In the genomic region with DNA sequence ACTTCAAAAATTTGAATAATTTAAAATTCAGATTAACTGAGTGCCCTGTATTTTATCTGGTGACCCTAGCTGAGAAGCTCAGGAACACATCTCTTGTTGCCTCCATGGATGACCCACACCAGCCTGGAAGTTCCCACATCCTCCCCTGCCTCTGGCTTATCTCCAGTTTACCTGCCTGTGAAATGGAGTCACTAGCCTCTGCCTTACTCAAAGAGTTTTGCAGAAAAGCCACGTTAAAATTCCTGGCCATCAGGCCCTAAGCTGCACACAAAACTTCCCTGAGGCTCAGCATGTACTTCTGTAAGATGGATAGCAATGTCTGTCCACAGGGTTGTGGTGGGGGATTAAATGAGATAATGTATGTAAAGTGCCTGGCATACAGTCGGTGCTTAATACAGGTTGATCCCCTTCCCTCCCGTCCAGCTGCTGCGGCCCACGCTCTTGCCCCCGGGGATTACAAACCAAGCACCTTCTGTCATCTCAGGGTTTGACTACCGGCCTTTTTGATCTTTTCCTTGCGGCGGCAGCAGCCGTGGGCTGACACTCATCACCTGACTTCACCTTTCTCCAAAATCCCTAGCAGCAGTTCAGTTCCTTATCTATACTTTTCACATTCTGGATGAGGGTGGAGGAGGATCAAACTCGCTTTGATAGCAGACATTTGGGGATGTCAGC, we compare ENCODE assay signal across 25 cellular contexts.
A peak's percentile ranks its signal among the peaks of the same experiment; 100 is the strongest.
DNase-seq lines count a peak whose midpoint lies in the region; ATAC-seq, FAIRE-seq and TF ChIP-seq lines count a peak whose summit lies in the region.
"Had no signal": no experiment of that assay in that cellular context is flagged by ENCODE, and none has a peak within 500 bp of the region (broad histone marks: within the 10 kb centered on the region; RNA-seq: fewer than 3 reads in every experiment).

No MANE protein-coding gene starts in this region.

- H3K4me2 ChIP-seq in K562 (ENCODE audit: insufficient read depth, low read length), result no peak overlapping the region
- H3K4me2 ChIP-seq: A549; BLaER1 treated with 17β-estradiol and CSF1 and Interleukin-3, amounts not matched to agents 10 nM and 100 nM had no signal

- H4K20me1 ChIP-seq in K562 (replicated peaks; ENCODE audit: control insufficient read depth, insufficient read depth, low read length), result no peaks in the 10 kb centered on the region
- H4K20me1 ChIP-seq: BLaER1 treated with 17β-estradiol and CSF1 and Interleukin-3, amounts not matched to agents 10 nM and 100 nM had no signal

- under 1% methylated on average over 11 of the region's 11 CpGs for WGBS in K562 (ENCODE audit: insufficient coverage, low coverage, missing lambda C conversion rate)

- no TSS peak for BruUV-seq in K562 (replicated peaks; lab: Mats Ljungman, UMichigan)

- H3K36me3 ChIP-seq in K562 (ENCODE audit: control insufficient read depth, insufficient read depth, low read length), result no peaks in the 10 kb centered on the region
- H3K36me3 ChIP-seq: BE2C; BLaER1 treated with 17β-estradiol and CSF1 and Interleukin-3, amounts not matched to agents 10 nM and 100 nM had no signal

- ATAC-seq in K562, result no peak
- ATAC-seq in stimulated activated memory B cell treated with anti-CD40 and anti-IgM and Interleukin-4, amounts not matched to agents 10 μg/mL and 1 μg/mL and 100 μg/mL, for 72 hours, result peak; percentile 18
- ATAC-seq in activated CD4-positive, CD25-positive, alpha-beta regulatory T cell treated with anti-CD3 and anti-CD28 coated beads, Interleukin-2, amount 50 U/mL, for 24 hours, result no peak
- ATAC-seq: A549, GM12878, HCT116 had no signal

- H2AFZ ChIP-seq in K562 (ENCODE audit: low read depth, low read length), result no peak overlapping the region
- H2AFZ ChIP-seq: GM23248 had no signal

- TF ChIP-seq RAD21 in K562 (CRISPR knock-in tag; conservative IDR thresholded peaks at IDR 0.05 in 1 of 2, IDR thresholded peaks at IDR 0.05 in 1 of 2), result no peak

- H3K27me3 Mint-ChIP-seq in stimulated activated memory B cell treated with anti-CD40 and anti-IgM and Interleukin-4, amounts not matched to agents 10 μg/mL and 1 μg/mL and 100 μg/mL, for 72 hours, result peaks cover 17% of the 10 kb centered on the region

- H3K27ac ChIP-seq in K562 (ENCODE audit: extremely low read depth, low read depth, low read length), result no peak overlapping the region
- H3K27ac ChIP-seq: A549; BLaER1 treated with 17β-estradiol and CSF1 and Interleukin-3, amounts not matched to agents 10 nM and 100 nM; GM23248 had no signal

- no peaks in the 10 kb centered on the region for H3K4me1 ChIP-seq in K562 (replicated peaks in 1 of 2; ENCODE audit: control insufficient read depth in 2 of 2, insufficient read depth in 2 of 2, low read length in 2 of 2)
- H3K4me1 ChIP-seq: A549, BE2C had no signal

- TF ChIP-seq EP300 in K562 (IDR thresholded peaks at IDR 0.05; ENCODE audit: low read length), result no peak

- H3K9me1 ChIP-seq in K562 (ENCODE audit: control insufficient read depth, insufficient read depth, low read length), result no peaks in the 10 kb centered on the region

- no peaks in the 10 kb centered on the region for H3K4me1 Mint-ChIP-seq in stimulated activated memory B cell treated with anti-CD40 and anti-IgM and Interleukin-4, amounts not matched to agents 10 μg/mL and 1 μg/mL and 100 μg/mL, for 72 hours
- H3K4me1 Mint-ChIP-seq: CD14-positive monocyte; CD8-positive, alpha-beta memory T cell had no signal

- H3K9me3 ChIP-seq in K562 (replicated peaks; ENCODE audit: control insufficient read depth, insufficient read depth, low read depth, low read length), result no peaks in the 10 kb centered on the region
- H3K9me3 ChIP-seq: A549; BE2C; BLaER1 treated with 17β-estradiol and CSF1 and Interleukin-3, amounts not matched to agents 10 nM and 100 nM had no signal

- TF ChIP-seq POLR2A in K562 (conservative IDR thresholded peaks at IDR 0.05), result no peak

- H3K9ac ChIP-seq in K562 (ENCODE audit: insufficient read depth in 1 of 2, low read depth in 2 of 2, low read length in 2 of 2), result no peak overlapping the region
- H3K9ac ChIP-seq: BLaER1 treated with 17β-estradiol and CSF1 and Interleukin-3, amounts not matched to agents 10 nM and 100 nM; GM23248 had no signal

- FAIRE-seq in K562 (lab: Jason Lieb, UNC), result no peak
- FAIRE-seq: A549, D721Med, GM12878, GM19239 had no signal

- no peaks in the 10 kb centered on the region for H3K79me2 ChIP-seq in K562 (ENCODE audit: control insufficient read depth, insufficient read depth, low read length)

- no peak overlapping the region for H3K27ac Mint-ChIP-seq in stimulated activated memory B cell treated with anti-CD40 and anti-IgM and Interleukin-4, amounts not matched to agents 10 μg/mL and 1 μg/mL and 100 μg/mL, for 72 hours
- H3K27ac Mint-ChIP-seq: CD14-positive monocyte; CD4-positive, alpha-beta T cell; CD8-positive, alpha-beta memory T cell had no signal

- no peak for TF ChIP-seq CTCF in K562 (IDR thresholded peaks at IDR 0.05 in 2 of 3, conservative IDR thresholded peaks at IDR 0.05 in 1 of 3; ENCODE audit: insufficient read depth in 2 of 3, low read depth in 1 of 3, low read length in 3 of 3)

- H3K4me3 ChIP-seq in K562, result no peak overlapping the region
- H3K4me3 ChIP-seq: A549; BLaER1 treated with 17β-estradiol and CSF1 and Interleukin-3, amounts not matched to agents 10 nM and 100 nM; GM12878; GM23248 had no signal

- H3K4me3 Mint-ChIP-seq in stimulated activated memory B cell treated with anti-CD40 and anti-IgM and Interleukin-4, amounts not matched to agents 10 μg/mL and 1 μg/mL and 100 μg/mL, for 72 hours, result no peak overlapping the region
- H3K4me3 Mint-ChIP-seq: CD14-positive monocyte; CD4-positive, alpha-beta T cell; CD8-positive, alpha-beta memory T cell; H9 had no signal

- H3K9me3 Mint-ChIP-seq in stimulated activated memory B cell treated with anti-CD40 and anti-IgM and Interleukin-4, amounts not matched to agents 10 μg/mL and 1 μg/mL and 100 μg/mL, for 72 hours, result no peaks in the 10 kb centered on the region
- H3K9me3 Mint-ChIP-seq: CD14-positive monocyte; CD4-positive, alpha-beta T cell; CD8-positive, alpha-beta memory T cell; H9 had no signal

- CTCF ChIA-PET in K562 (lab: Yijun Ruan, JAX; ENCODE audit: low intra/inter-chr PET ratio), result no interaction called here

- intact Hi-C loops in K562 (cut with micrococcal nuclease), result no loop called here

- H3K36me3 Mint-ChIP-seq in stimulated activated memory B cell treated with anti-CD40 and anti-IgM and Interleukin-4, amounts not matched to agents 10 μg/mL and 1 μg/mL and 100 μg/mL, for 72 hours, result no peaks in the 10 kb centered on the region
- H3K36me3 Mint-ChIP-seq: CD14-positive monocyte; CD8-positive, alpha-beta memory T cell had no signal

- in situ Hi-C loops in K562 (cut with MboI), result no loop called here

- peak; percentile 85 for DNase-seq in NCI-H82 (lab: John Stamatoyannopoulos, UW)
- no peak for DNase-seq in K562 (ENCODE audit: extremely low read depth in 1 of 4, low spot score in 3 of 4)
- no peak for DNase-seq in cortex of kidney (lab: John Stamatoyannopoulos, UW)
- no peak for DNase-seq in activated gamma-delta T cell (lab: John Stamatoyannopoulos, UW)
- DNase-seq: 8988T; ACHN; AML-193; BE2C; CD4-positive, alpha-beta T cell; CD8-positive, alpha-beta memory T cell; DMS 273 treated with DMSO at 0.1 percent for 48 hours; DMS79; EL; GDM1; GM23248; H9 had no signal

- POLR2A ChIA-PET in K562 (lab: Yijun Ruan, JAX), result interaction anchor here (0.7 kb wide), 1 partner anchor 11 kb away, joined by 3 read pairs; no protein-coding TSS in a partner anchor

- H3K27me3 ChIP-seq in K562 (ENCODE audit: control insufficient read depth in 2 of 2, insufficient read depth in 2 of 2, low read length in 2 of 2), result peaks cover 0 to 13% of the 10 kb centered on the region in 2 experiments; a peak in 2 of 5 replicates
- H3K27me3 ChIP-seq: BE2C; BLaER1 treated with 17β-estradiol and CSF1 and Interleukin-3, amounts not matched to agents 10 nM and 100 nM had no signal

TF ChIP-seq in K562, 482 proteins besides CTCF, POLR2A, EP300 and RAD21:
- TF ChIP-seq CBFA2T3 (IDR thresholded peaks at IDR 0.05) (peak; percentile 37), TAL1 (IDR thresholded peaks at IDR 0.05) (peak; percentile 13; the same call in 1 of the 2 replicates), PRMT5 (CRISPR knock-in tag; IDR thresholded peaks at IDR 0.05) (no peak)
